9 cellular contexts compared by ENCODE assay signal in genomic region chr10:131726460-131726861, GRCh38.
DNase-seq lines count a peak whose midpoint lies in the region; ATAC-seq and TF ChIP-seq lines count a peak whose summit lies in the region.
"Had no signal": no experiment of that assay in that cellular context is flagged by ENCODE, and none has a peak within 500 bp of the region (broad histone marks: within the 10 kb centered on the region; RNA-seq: fewer than 3 reads in every experiment).

No MANE protein-coding gene starts in this region.

- WGBS in stomach, 5 donors, result 1 to 10% (median 5%) methylated on average over 20 of the region's 20 CpGs

- no peak for TF ChIP-seq EP300 in stomach (IDR thresholded peaks at IDR 0.05)

- no peak for TF ChIP-seq POLR2A in stomach (IDR thresholded peaks at IDR 0.05)

- no peaks in the 10 kb centered on the region for H3K27me3 ChIP-seq in RWPE2 (ENCODE audit: insufficient read depth, poor library complexity, severe bottlenecking)
- peaks cover 0 to 22% (median 0%) of the 10 kb centered on the region in 3 donors for H3K27me3 ChIP-seq in stomach

- H3K9me3 ChIP-seq in RWPE2 (ENCODE audit: severe bottlenecking) (no peaks in the 10 kb centered on the region), stomach (no peaks in the 10 kb centered on the region)
- H3K9me3 ChIP-seq: neutrophil had no signal

- H3K36me3 ChIP-seq in RWPE2 (ENCODE audit: low read depth), result no peaks in the 10 kb centered on the region
- H3K36me3 ChIP-seq in stomach, result no peaks in the 10 kb centered on the region
- H3K36me3 ChIP-seq: neutrophil had no signal

- intact Hi-C loops in stomach (cut with DNase I; ENCODE audit: low total_unique reads), result no loop called here

- H3K4me3 ChIP-seq in RWPE2 (ENCODE audit: severe bottlenecking) (no peak overlapping the region), stomach (peak overlapping the region in 3 of 4 donors; percentile 1 to 12 (median 11))

- peak; percentile 53 for ATAC-seq in RWPE2 (ENCODE audit: low read depth)

- no peaks in the 10 kb centered on the region for H3K4me1 ChIP-seq in RWPE2 (ENCODE audit: insufficient read depth, poor library complexity, severe bottlenecking)
- H3K4me1 ChIP-seq in stomach, result peaks cover 0 to 12% (median 10%) of the 10 kb centered on the region in 4 donors

- H3K27ac ChIP-seq in RWPE2 (ENCODE audit: poor library complexity, severe bottlenecking), result no peak overlapping the region
- no peak overlapping the region for H3K27ac ChIP-seq in stomach
- H3K27ac ChIP-seq: neutrophil had no signal

- in situ Hi-C loops in ACHN (cut with HindIII; ENCODE audit: low pct_ligation_motif_present, low pct_unique_long_range_greater_than_20kb, low sequenced_read_pairs), result no loop called here

- TF ChIP-seq CTCF in RWPE2 (IDR thresholded peaks at IDR 0.05; ENCODE audit: poor library complexity, severe bottlenecking), result no peak
- no peak for TF ChIP-seq CTCF in stomach (IDR thresholded peaks at IDR 0.05)

- DNase-seq in NCI-H1105 (lab: John Stamatoyannopoulos, UW) (peak; percentile 66), RWPE2 (ENCODE audit: low spot score) (no peak), left kidney (ENCODE audit: low read depth, low spot score) (peak; percentile 71), stomach (peak; percentile 43), ACHN (no peak), AG08396 (ENCODE audit: low spot score) (no peak)
- no peak for DNase-seq in activated T-cell treated with anti-CD3 and anti-CD28 coated beads, Interleukin-2, amount 50 U/mL, for 1 hour
- DNase-seq: activated CD4-positive, CD25-positive, alpha-beta regulatory T cell had no signal

Comparison
In these comparisons a context has a peak if more than half of its experiments do, and no peak if none do; other contexts are left out.
1. DNase-seq: peak in NCI-H1105 (single experiment), left kidney (single experiment) and stomach (single experiment); none in RWPE2 (single experiment), ACHN (single experiment), AG08396 (single experiment) and activated T-cell treated with anti-CD3 and anti-CD28 coated beads, Interleukin-2, amount 50 U/mL, for 1 hour (single experiment).